In the genomic region with DNA sequence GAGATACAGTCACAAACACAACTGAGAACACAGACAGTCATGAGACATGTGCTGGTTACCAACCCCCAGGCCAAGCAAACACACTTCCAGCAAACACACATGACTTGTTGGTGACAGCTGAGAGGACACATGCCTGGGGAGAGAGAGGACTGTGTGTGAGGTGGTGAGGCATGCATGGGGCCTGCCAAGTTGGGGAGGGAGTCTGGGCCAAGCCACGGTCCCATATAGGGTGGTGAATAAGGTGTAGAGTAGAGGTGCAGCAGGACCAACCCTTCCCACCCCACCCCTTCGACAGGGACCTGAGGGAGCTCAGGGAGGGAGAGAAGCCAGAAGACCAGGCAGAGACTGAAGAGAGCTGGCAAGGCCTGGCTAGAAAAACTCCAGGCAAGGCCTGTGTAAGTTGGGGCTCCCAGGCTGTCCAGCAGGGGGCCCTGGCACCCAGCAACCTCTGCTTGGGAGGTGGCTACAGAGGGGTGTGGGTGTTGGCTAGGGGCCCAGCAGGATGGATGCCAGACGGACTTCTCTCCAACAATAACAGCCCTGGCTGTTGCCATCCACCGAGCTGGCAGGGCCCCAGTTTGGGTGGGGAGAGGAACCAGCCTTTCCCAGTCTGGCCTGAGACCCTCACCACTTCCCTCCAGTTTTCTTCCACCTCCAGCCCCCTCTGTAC, we compare ENCODE assay signal across 8 cellular contexts. TPM values are rescaled to one million over a fixed set of nuclear protein-coding genes. Genes with fewer than 3 reads are reported as not detected.
DNase-seq lines count a peak whose midpoint lies in the region; ATAC-seq, FAIRE-seq and TF ChIP-seq lines count a peak whose summit lies in the region.

No MANE protein-coding gene starts in this region.

- peaks cover 2% of the 10 kb centered on the region; the same call in 1 of the 2 replicates for H3K27me3 Mint-ChIP-seq in HFFc6 (ENCODE audit: insufficient read depth)
- H3K27me3 Mint-ChIP-seq in MCF 10A (ENCODE audit: insufficient read depth, unreplicated experiment), result no peaks in the 10 kb centered on the region

- H3K36me3 Mint-ChIP-seq in HFFc6 (ENCODE audit: low read depth) (no peaks in the 10 kb centered on the region), MCF 10A (ENCODE audit: insufficient read depth, unreplicated experiment) (no peaks in the 10 kb centered on the region)

- no peaks in the 10 kb centered on the region for H3K9me3 Mint-ChIP-seq in HFFc6
- H3K9me3 Mint-ChIP-seq in MCF 10A (ENCODE audit: unreplicated experiment), result no peaks in the 10 kb centered on the region

- POLR2A ChIA-PET in MCF 10A (lab: Yijun Ruan, JAX), result interaction anchor here (1.0 to 5.4 kb wide), 7 partner anchors 9 to 35 kb away, joined by 3 to 62 read pairs (median 6); a partner anchor contains a TSS

- peaks cover 40% of the 10 kb centered on the region for H3K4me1 Mint-ChIP-seq in HFFc6 (ENCODE audit: low read depth)
- peaks cover 37% of the 10 kb centered on the region for H3K4me1 Mint-ChIP-seq in MCF 10A (ENCODE audit: insufficient read depth, unreplicated experiment)

- peak; percentile 88 for TF ChIP-seq CTCF in HFFc6 (IDR thresholded peaks at IDR 0.05)
- peak; percentile 76 for TF ChIP-seq CTCF in MCF 10A (IDR thresholded peaks at IDR 0.05; ENCODE audit: unreplicated experiment)

- ATAC-seq in HG02970 (IDR thresholded peaks at IDR 0.05; ENCODE audit: low FRiP score, unreplicated experiment), result no peak

- H3K27ac Mint-ChIP-seq in HFFc6 (peak overlapping the region; percentile 76), MCF 10A (ENCODE audit: low read depth, unreplicated experiment) (peak overlapping the region; percentile 89)

- CTCF ChIA-PET in MCF 10A (lab: Yijun Ruan, JAX), result interaction anchor here (0.6 to 6.0 kb wide), 17 partner anchors 9 to 1260 kb away, joined by 3 to 52 read pairs (median 4); a partner anchor contains a TSS

- DNase-seq in HFFc6 (peak; percentile 75), NCI-H2029 treated with DMSO at 0.1 percent for 48 hours (lab: John Stamatoyannopoulos, UW) (peak; percentile 75), UCSD-AML1 (lab: John Stamatoyannopoulos, UW; ENCODE audit: unreplicated experiment) (peak; percentile 83), MCF 10A (ENCODE audit: unreplicated experiment) (peak; percentile 96), iris pigment epithelial cell (ENCODE audit: low read depth) (peak; percentile 78)
- peak; percentile 62 for DNase-seq in stimulated activated CD4-positive, alpha-beta T cell treated with anti-CD3 and anti-CD28 coated beads, Interleukin-12 subunit alpha, Interleukin-12 subunit beta, amount 100 ng/mL, for 4 hours

- intact Hi-C loops in MCF 10A (cut with micrococcal nuclease), result loop anchor here (1.0 to 2.0 kb wide), 3 partner anchors 16 to 49 kb away; a partner anchor contains a TSS

- peak overlapping the region; percentile 18; the same call in 1 of the 2 replicates for H3K4me3 Mint-ChIP-seq in HFFc6
- peak overlapping the region; percentile 47 for H3K4me3 Mint-ChIP-seq in MCF 10A (ENCODE audit: unreplicated experiment)

- peak; percentile 21 for FAIRE-seq in G401.6 (lab: Jason Lieb, UNC)

- no TSS peak for BruUV-seq in MCF 10A (replicated peaks; lab: Mats Ljungman, UMichigan)

RNA-seq across cellular contexts. Expression of a gene that starts 2.0 kb away (rescaled TPM):
- 10 to 100 TPM; 14.9 to 29.9 (median 26.8) TPM for total RNA-seq in HFFc6 (2021; fragmentation: NEBNext Ultra II Directional; extraction: Animal tissue kit (Norgen Biotek cat#: 25700))
- 6.8 and 7.0 TPM in 2 replicates for total RNA-seq in MCF 10A (2022)

RNA-seq across cellular contexts. Expression of a gene that starts 4.7 kb away (rescaled TPM):
- total RNA-seq in HFFc6 (2021; fragmentation: NEBNext Ultra II Directional; extraction: Animal tissue kit (Norgen Biotek cat#: 25700)), result not detected
- total RNA-seq in MCF 10A (2022), result not detected in 2 replicates

RNA-seq across cellular contexts. Expression of a gene that starts 25.5 kb away (rescaled TPM):
- 1,000 to 10,000 TPM in 1 of 6 experiments, 100 to 1,000 TPM in 5; 847 to 1,026 (median 920) TPM for total RNA-seq in HFFc6 (2021; fragmentation: NEBNext Ultra II Directional; extraction: Animal tissue kit (Norgen Biotek cat#: 25700))
- total RNA-seq in MCF 10A (2022), result 546 and 577 TPM in 2 replicates

RNA-seq across cellular contexts. Expression of a gene that starts 35.9 kb away (rescaled TPM):
- total RNA-seq in HFFc6 (2021; fragmentation: NEBNext Ultra II Directional; extraction: Animal tissue kit (Norgen Biotek cat#: 25700)), result 100 to 1,000 TPM; 108 to 132 (median 120) TPM
- 27.1 and 31.3 TPM in 2 replicates for total RNA-seq in MCF 10A (2022)

RNA-seq across cellular contexts. Expression of a gene that starts 43.9 kb away (rescaled TPM):
- 1 to 10 TPM; 4.2 to 6.7 (median 5.8) TPM for total RNA-seq in HFFc6 (2021; fragmentation: NEBNext Ultra II Directional; extraction: Animal tissue kit (Norgen Biotek cat#: 25700))
- 6.0 and 8.8 TPM in 2 replicates for total RNA-seq in MCF 10A (2022)
